In the genomic region with DNA sequence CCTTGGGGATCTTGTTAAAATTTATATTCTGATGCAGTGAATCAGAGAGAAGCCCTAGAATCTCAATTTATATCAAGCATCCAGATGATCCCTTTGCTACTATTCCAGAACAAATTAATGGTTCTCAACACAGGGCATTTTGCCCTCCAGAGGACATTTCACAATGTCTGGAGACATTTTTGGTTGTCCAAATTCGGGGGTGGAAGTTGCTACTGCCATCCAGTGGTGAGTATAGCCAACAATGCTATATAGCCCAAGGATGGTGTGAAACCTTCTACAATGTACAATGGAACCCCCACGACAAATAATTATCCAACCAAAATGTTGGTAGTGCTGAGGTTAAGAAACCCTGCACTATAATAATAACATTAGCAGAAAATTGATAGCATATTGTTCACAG, we compare ENCODE assay signal across 10 cellular contexts.
DNase-seq lines count a peak whose midpoint lies in the region; ATAC-seq, FAIRE-seq and TF ChIP-seq lines count a peak whose summit lies in the region.
"Had no signal": no experiment of that assay in that cellular context is flagged by ENCODE, and none has a peak within 500 bp of the region (broad histone marks: within the 10 kb centered on the region; RNA-seq: fewer than 3 reads in every experiment).

No MANE protein-coding gene starts in this region.

- H3K36me3 ChIP-seq in DOHH2 (ENCODE audit: control insufficient read depth, low read length) (no peaks in the 10 kb centered on the region), SU-DHL-6 (ENCODE audit: low read length) (no peaks in the 10 kb centered on the region)
- H3K36me3 ChIP-seq: thoracic aorta had no signal

- H3F3A ChIP-seq in DOHH2 (ENCODE audit: control insufficient read depth, insufficient read depth), result no peaks in the 10 kb centered on the region
- H3F3A ChIP-seq in SU-DHL-6 (ENCODE audit: insufficient read depth), result no peaks in the 10 kb centered on the region

- H3K4me2 ChIP-seq in DOHH2 (ENCODE audit: low read length), result no peak overlapping the region
- H3K4me2 ChIP-seq in SU-DHL-6 (ENCODE audit: low read depth, low read length, poor library complexity, severe bottlenecking), result no peak overlapping the region

- no peak overlapping the region for H2AFZ ChIP-seq in SU-DHL-6 (ENCODE audit: low read depth, low read length, severe bottlenecking)

- H3K9me2 ChIP-seq in DOHH2 (replicated peaks; ENCODE audit: control insufficient read depth, low read length), result no peaks in the 10 kb centered on the region
- no peaks in the 10 kb centered on the region for H3K9me2 ChIP-seq in SU-DHL-6 (replicated peaks; ENCODE audit: insufficient read depth, low read length)

- H3K27me3 ChIP-seq in DOHH2 (ENCODE audit: control insufficient read depth, low read length), result no peaks in the 10 kb centered on the region
- H3K27me3 ChIP-seq in SU-DHL-6 (ENCODE audit: low read length), result no peaks in the 10 kb centered on the region

- H3K4me3 ChIP-seq in DOHH2 (ENCODE audit: low read length), result no peak overlapping the region
- H3K4me3 ChIP-seq in SU-DHL-6 (ENCODE audit: insufficient read depth, low read length, poor library complexity, severe bottlenecking), result no peak overlapping the region
- H3K4me3 ChIP-seq: K562, thoracic aorta had no signal

- DNase-seq in kidney tubule cell (ENCODE audit: low spot score) (peak; percentile 12), GM19239 (ENCODE audit: insufficient read length, low spot score) (no peak), left colon (no peak), NCI-H1436 (lab: John Stamatoyannopoulos, UW) (no peak)
- DNase-seq in stimulated activated CD4-positive, alpha-beta T cell treated with anti-CD3 and anti-CD28 coated beads, Interleukin-2, amount 100 ng/mL, for 48 hours, result no peak

- FAIRE-seq in GM19239 (lab: Jason Lieb, UNC), result no peak
- FAIRE-seq: K562 had no signal

- H3K4me1 ChIP-seq in DOHH2 (ENCODE audit: control insufficient read depth, low read length), result no peaks in the 10 kb centered on the region

- no peak overlapping the region for H3K9ac ChIP-seq in SU-DHL-6 (ENCODE audit: low read length)

- intact Hi-C loops in left colon (cut with DNase I, micrococcal nuclease), result no loop called here

- H3K79me2 ChIP-seq in DOHH2 (ENCODE audit: control insufficient read depth, low read length), result no peaks in the 10 kb centered on the region
- no peaks in the 10 kb centered on the region for H3K79me2 ChIP-seq in SU-DHL-6 (ENCODE audit: insufficient read depth, low read length)

- TF ChIP-seq CTCF in DOHH2 (IDR thresholded peaks at IDR 0.05; ENCODE audit: low read depth, low read length, poor library complexity, severe bottlenecking) (peak; percentile 53), SU-DHL-6 (IDR thresholded peaks at IDR 0.05; ENCODE audit: insufficient read depth, low read length, poor library complexity, severe bottlenecking) (peak; percentile 21)

- H4K20me1 ChIP-seq in DOHH2 (ENCODE audit: control insufficient read depth, insufficient read depth, low read depth, low read length) (no peaks in the 10 kb centered on the region), SU-DHL-6 (ENCODE audit: low read depth, low read length) (no peaks in the 10 kb centered on the region)

- H3K27ac ChIP-seq in DOHH2 (ENCODE audit: low read depth, low read length) (no peak overlapping the region), SU-DHL-6 (ENCODE audit: low read depth, low read length) (no peak overlapping the region)
- H3K27ac ChIP-seq: thoracic aorta had no signal

- no peaks in the 10 kb centered on the region for H3K9me3 ChIP-seq in DOHH2 (ENCODE audit: control insufficient read depth, insufficient read depth, low read length)
- H3K9me3 ChIP-seq in SU-DHL-6 (ENCODE audit: insufficient read depth, low read length), result no peaks in the 10 kb centered on the region
- H3K9me3 ChIP-seq: thoracic aorta had no signal

- ATAC-seq in HG03342 (IDR thresholded peaks at IDR 0.05; ENCODE audit: unreplicated experiment) (peak; percentile 68), left colon (no peak)
- ATAC-seq: K562 had no signal
